ENCODE assay signal across 17 cellular contexts in genomic region chr7:232571-233455, GRCh38. TPM values are rescaled to one million over a fixed set of nuclear protein-coding genes. Genes with fewer than 3 reads are reported as not detected.
DNase-seq lines count a peak whose midpoint lies in the region; ATAC-seq, FAIRE-seq and TF ChIP-seq lines count a peak whose summit lies in the region.
"Had no signal": no experiment of that assay in that cellular context is flagged by ENCODE, and none has a peak within 500 bp of the region (broad histone marks: within the 10 kb centered on the region; RNA-seq: fewer than 3 reads in every experiment).

No MANE protein-coding gene starts in this region.

- DNase-seq in A172 (ENCODE audit: low spot score) (peak; percentile 80), LHCN-M2 (ENCODE audit: low read depth) (peak; percentile 23), H1 (ENCODE audit: low read depth in 1 of 2, low spot score in 2 of 2) (no peak), neural crest cell (ENCODE audit: low read depth, low spot score) (no peak), NCI-H2227 (lab: John Stamatoyannopoulos, UW; ENCODE audit: unreplicated experiment) (no peak), substantia nigra (lab: John Stamatoyannopoulos, UW) (no peak)
- no peak for DNase-seq in effector CD8-positive, alpha-beta T cell (lab: John Stamatoyannopoulos, UW)
- DNase-seq: activated CD4-positive, CD25-positive, alpha-beta regulatory T cell treated with anti-CD3 and anti-CD28 coated beads, Interleukin-2, amount 50 U/mL, for 72 hours; activated naive CD4-positive, alpha-beta T cell; AML-193; NCI-H2081; RPMI8226; stimulated activated CD4-positive, alpha-beta T cell treated with anti-CD3 and anti-CD28 coated beads, Interleukin-1b, Interleukin-23, amount 100 ng/mL, for 48 hours had no signal

- no peak overlapping the region for H4K5ac ChIP-seq in H1 (ENCODE audit: insufficient read length, low read depth, low read length)

- no peaks in the 10 kb centered on the region for H3K4me1 ChIP-seq in H1 (replicated peaks in 1 of 4; ENCODE audit: control insufficient read depth in 3 of 4, insufficient read depth in 4 of 4, low read length in 3 of 4)

- no peak overlapping the region for H3K18ac ChIP-seq in H1 (ENCODE audit: extremely low read depth, low read length)

- H4K20me1 ChIP-seq in H1 (replicated peaks in 1 of 2; ENCODE audit: control insufficient read depth in 1 of 2, insufficient read depth in 2 of 2, low read length in 2 of 2) = peaks cover 3 to 7% of the 10 kb centered on the region in 2 experiments

- H2BK5ac ChIP-seq in H1 (ENCODE audit: low read depth, low read length) = no peak overlapping the region

- no peak overlapping the region for H3K9ac ChIP-seq in H1 (replicated peaks in 1 of 4; ENCODE audit: extremely low read depth in 1 of 4, low read depth in 3 of 4, low read length in 3 of 4)

- peak overlapping the region; percentile 7 for H3K27ac Mint-ChIP-seq in neural crest cell (ENCODE audit: unreplicated experiment)
- H3K27ac Mint-ChIP-seq: mesothelial cell of epicardium had no signal

- H3K79me2 ChIP-seq in H1 (ENCODE audit: control insufficient read depth in 1 of 2, insufficient read depth in 2 of 2, low read length in 2 of 2) = peaks cover 0 to 10% of the 10 kb centered on the region in 2 experiments; a peak in 2 of 4 replicates

- H2BK15ac ChIP-seq in H1 (ENCODE audit: low read length) = no peak overlapping the region

- no peak overlapping the region for H3K23ac ChIP-seq in H1 (ENCODE audit: insufficient read length)

- no peak overlapping the region for H2BK120ac ChIP-seq in H1 (replicated peaks; ENCODE audit: low read depth, low read length)

- no peak overlapping the region for H4K8ac ChIP-seq in H1 (ENCODE audit: extremely low read depth, insufficient read depth, low read length)

- POLR2A ChIA-PET in H1 (lab: Charles Lee; ENCODE audit: partially characterized antibody) = no interaction called here

- H3K4me2 ChIP-seq in H1 (ENCODE audit: insufficient read depth in 1 of 2, low read depth in 2 of 2, low read length in 2 of 2) = no peak overlapping the region

- no peak overlapping the region for H3K4me3 ChIP-seq in H1 (ENCODE audit: extremely low read depth in 1 of 4, insufficient read depth in 2 of 4, low read depth in 3 of 4, low read length in 4 of 4)

- peaks cover 4% of the 10 kb centered on the region; the same call in 1 of the 2 replicates for H3K23me2 ChIP-seq in H1 (ENCODE audit: low read depth, low read length)

- no peaks in the 10 kb centered on the region for H3K27me3 Mint-ChIP-seq in neural crest cell (ENCODE audit: low read depth)

- 92% methylated on average over 42 of the region's 42 CpGs; no CpG with 5 or more reads in 1 of the 2 experiments for WGBS in H1 (ENCODE audit: extremely low coverage in 1 of 2, insufficient coverage in 1 of 2, insufficient read length in 1 of 2, insufficient replicate concordance in 2 of 2, low coverage in 1 of 2, low lambda C conversion rate in 2 of 2, missing lambda C conversion rate in 1 of 2), 2 experiments

- CTCF ChIA-PET in H1 (lab: Charles Lee; ENCODE audit: partially characterized antibody) = interaction anchor here (0.5 to 5.0 kb wide), 7 partner anchors 12 to 169 kb away, joined by 3 to 22 read pairs (median 4); no protein-coding TSS in a partner anchor

- no peak overlapping the region for H3K4ac ChIP-seq in H1 (replicated peaks; ENCODE audit: insufficient read length, low read depth, low read length)

- peaks cover 0 to 3% (median under 1%) of the 10 kb centered on the region in 4 experiments; a peak in 3 of 8 replicates for H3K36me3 ChIP-seq in H1 (ENCODE audit: control insufficient read depth in 2 of 4, insufficient read depth in 4 of 4, low read length in 3 of 4)

- H3K14ac ChIP-seq in H1 (ENCODE audit: insufficient read length) = no peak overlapping the region

- H3K56ac ChIP-seq in H1 (replicated peaks; ENCODE audit: insufficient read length, low read depth, low read length) = no peak overlapping the region

- H2AFZ ChIP-seq in H1 (ENCODE audit: low read length) = no peak overlapping the region

- no peak for ATAC-seq in HG03439 (IDR thresholded peaks at IDR 0.05; ENCODE audit: unreplicated experiment)

- no peaks in the 10 kb centered on the region for H3K27me3 ChIP-seq in H1 (replicated peaks in 1 of 4; ENCODE audit: control insufficient read depth in 3 of 4, extremely low read depth in 1 of 4, insufficient read depth in 3 of 4, low read length in 3 of 4)

- no peak for TF ChIP-seq CTCF in H1 (IDR thresholded peaks at IDR 0.05; ENCODE audit: control extremely low read depth in 1 of 3, insufficient read depth in 1 of 3, low read depth in 1 of 3, low read length in 3 of 3)
- no peak for TF ChIP-seq CTCF in neural crest cell (conservative IDR thresholded peaks at IDR 0.05)

- H3K27ac ChIP-seq in H1 (ENCODE audit: low read depth, low read length) = no peak overlapping the region
- no peak overlapping the region for H3K27ac ChIP-seq in substantia nigra (ENCODE audit: low read depth, low read length, poor library complexity, severe bottlenecking)

- H3K4me3 Mint-ChIP-seq in neural crest cell = no peak overlapping the region
- H3K4me3 Mint-ChIP-seq: mesothelial cell of epicardium had no signal

- H4K91ac ChIP-seq in H1 (replicated peaks; ENCODE audit: insufficient read length, low read length) = no peak overlapping the region

- no peak for TF ChIP-seq POLR2A in H1 (IDR thresholded peaks at IDR 0.05; ENCODE audit: control extremely low read depth in 1 of 2, low read depth in 2 of 2, low read length in 2 of 2)

- no peaks in the 10 kb centered on the region for H3K36me3 Mint-ChIP-seq in neural crest cell (ENCODE audit: low read depth)
- H3K36me3 Mint-ChIP-seq: mesothelial cell of epicardium had no signal

- peaks cover 0 to 6% of the 10 kb centered on the region in 2 experiments; a peak in 1 of 4 replicates for H3K9me3 ChIP-seq in H1 (ENCODE audit: insufficient read depth in 2 of 2, low read depth in 1 of 2, low read length in 1 of 2)

- no peaks in the 10 kb centered on the region for H3K9me3 Mint-ChIP-seq in neural crest cell
- H3K9me3 Mint-ChIP-seq: mesothelial cell of epicardium had no signal

- peaks cover 9% of the 10 kb centered on the region for H3K79me1 ChIP-seq in H1 (ENCODE audit: low read depth, low read length)

- 0 out of 2 replicates have a peak overlapping the region, but pooled peaks have one; percentile 18 for H2BK20ac ChIP-seq in H1 (ENCODE audit: low read length)

- TF ChIP-seq RAD21 in H1 (IDR thresholded peaks at IDR 0.05 in 1 of 2, conservative IDR thresholded peaks at IDR 0.05 in 1 of 2; ENCODE audit: low read depth in 2 of 2, low read length in 2 of 2) = no peak

- peaks cover 8% of the 10 kb centered on the region for H3K4me1 Mint-ChIP-seq in neural crest cell

- TF ChIP-seq EP300 in H1 (IDR thresholded peaks at IDR 0.05; ENCODE audit: borderline replicate concordance in 1 of 2, low read depth in 2 of 2, low read length in 2 of 2) = no peak

- H2BK12ac ChIP-seq in H1 (ENCODE audit: low read depth, low read length) = no peak overlapping the region

- no peak overlapping the region for H2AK5ac ChIP-seq in H1 (ENCODE audit: low read depth, low read length)

- no peak for FAIRE-seq in H1 (lab: Jason Lieb, UNC)

TF ChIP-seq in H1, 55 proteins besides CTCF, POLR2A, EP300 and RAD21 (continues in another document):
- no peak for TF ChIP-seq KDM4A (IDR thresholded peaks at IDR 0.05; ENCODE audit: low read depth, low read length, severe bottlenecking)
- no peak for TF ChIP-seq HDAC6 (IDR thresholded peaks at IDR 0.05; ENCODE audit: low read depth, low read length)
- no peak for TF ChIP-seq POLR2AphosphoS5 (IDR thresholded peaks at IDR 0.05; ENCODE audit: low read depth, low read length)
- no peak for TF ChIP-seq RNF2 (IDR thresholded peaks at IDR 0.05; ENCODE audit: borderline replicate concordance, low read depth, low read length, missing control alignments, poor library complexity, severe bottlenecking)
- no peak for TF ChIP-seq E2F6 (IDR thresholded peaks at IDR 0.05)
- TF ChIP-seq TAF7 (optimal IDR thresholded peaks at IDR 0.05; ENCODE audit: borderline replicate concordance, low read depth, low read length) = no peak
- no peak for TF ChIP-seq CEBPB (IDR thresholded peaks at IDR 0.05; ENCODE audit: low read depth, low read length)
- no peak for TF ChIP-seq ZNF274 (IDR thresholded peaks at IDR 0.05; ENCODE audit: borderline replicate concordance, extremely low read depth, low read length)
- TF ChIP-seq CTBP2 (IDR thresholded peaks at IDR 0.05; ENCODE audit: borderline replicate concordance, insufficient read depth, insufficient read length, low read length) = no peak

RNA-seq across cellular contexts. Expression of gene FAM20C, which starts 40.4 kb away (rescaled TPM):
- 27.1 and 30.2 TPM in 2 replicates for total RNA-seq in A172 (2014; rRNA removed; shearing (Covaris generic))
- total RNA-seq in LHCN-M2 (2014; rRNA removed) (20.8 and 36.4 TPM in 2 replicates), neural crest cell (21.9 and 22.7 TPM in 2 replicates)
- polyA plus RNA-seq in LHCN-M2 (2012) = 11.4 TPM
- 34.7 and 34.8 TPM in 2 replicates for total RNA-seq in H1 (2021; fragmentation: NEBNext Ultra II Directional; extraction: Animal tissue kit (Norgen Biotek cat#: 25700))
- 9.5 and 13.9 TPM in 2 replicates for polyA plus RNA-seq in H1 (2011; rRNA removed)
- 10.7 TPM for polyA plus RNA-seq in H1 (2011; cell fraction: cytosol; rRNA removed)
- 21.4 TPM for polyA plus RNA-seq in H1 (2011; cell fraction: nucleus; rRNA removed)
- 18.4 to 23.9 TPM (median 19.5 TPM) in 4 replicates for polyA plus RNA-seq in H1 (2012, experiment 1 of 2)
- polyA plus RNA-seq in H1 (2012, experiment 2 of 2) = 17.9 TPM
- polyA plus RNA-seq in H1 (2013, experiment 1 of 2) = 21.3 TPM
- 21.1 TPM for polyA plus RNA-seq in H1 (2013, experiment 2 of 2)
- 8.9 and 10.4 TPM in 2 replicates for polyA minus RNA-seq in H1 (2011; rRNA and poly(A)+ RNA removed)
- polyA minus RNA-seq in H1 (2011; cell fraction: cytosol; rRNA and poly(A)+ RNA removed) = 17.1 TPM
- polyA minus RNA-seq in H1 (2011; cell fraction: nucleus; rRNA and poly(A)+ RNA removed) = 21.8 TPM

RNA-seq across cellular contexts. Expression of gene FOXL3, which starts 57.2 kb away (rescaled TPM):
- total RNA-seq in A172 (2014; rRNA removed; shearing (Covaris generic)) = not detected in 2 replicates
- total RNA-seq in LHCN-M2 (2014; rRNA removed) (not detected in 2 replicates), neural crest cell (not detected in 2 replicates)
- not detected for polyA plus RNA-seq in LHCN-M2 (2012)
- total RNA-seq in H1 (2021; fragmentation: NEBNext Ultra II Directional; extraction: Animal tissue kit (Norgen Biotek cat#: 25700)) = not detected in 2 replicates
- not detected in 2 replicates for polyA plus RNA-seq in H1 (2011; rRNA removed)
- polyA plus RNA-seq in H1 (2011; cell fraction: cytosol; rRNA removed) = not detected
- not detected for polyA plus RNA-seq in H1 (2011; cell fraction: nucleus; rRNA removed)
- not detected in 4 replicates for polyA plus RNA-seq in H1 (2012, experiment 1 of 2)
- not detected for polyA plus RNA-seq in H1 (2012, experiment 2 of 2)
- not detected for polyA plus RNA-seq in H1 (2013, experiment 1 of 2)
- polyA plus RNA-seq in H1 (2013, experiment 2 of 2) = not detected
- polyA minus RNA-seq in H1 (2011; rRNA and poly(A)+ RNA removed) = not detected in 2 replicates
- not detected for polyA minus RNA-seq in H1 (2011; cell fraction: cytosol; rRNA and poly(A)+ RNA removed)
- not detected for polyA minus RNA-seq in H1 (2011; cell fraction: nucleus; rRNA and poly(A)+ RNA removed)
- total RNA-seq: epithelial cell of proximal tubule, mesothelial cell of epicardium had no signal
- polyA plus RNA-seq: thymus had no signal

Comparison
In these comparisons a context has a peak if more than half of its experiments do, and no peak if none do; other contexts are left out.
1. DNase-seq: peak in A172 (single experiment) and LHCN-M2 (single experiment); none in H1 (0 of 2), neural crest cell (single experiment), NCI-H2227 (single experiment), effector CD8-positive, alpha-beta T cell (single experiment) and substantia nigra (0 of 49).